8 cellular contexts compared by ENCODE assay signal in genomic region chr11:125494987-125495725, GRCh38. TPM values are rescaled to one million over a fixed set of nuclear protein-coding genes. Genes with fewer than 3 reads are reported as not detected.
DNase-seq lines count a peak whose midpoint lies in the region; ATAC-seq and TF ChIP-seq lines count a peak whose summit lies in the region.

No MANE protein-coding gene starts in this region.

- H3K4me1 ChIP-seq in tibial artery, result peaks cover 0 to 18% (median 10%) of the 10 kb centered on the region in 4 donors

- no peaks in the 10 kb centered on the region for H3K9me3 Mint-ChIP-seq in activated CD4-positive, alpha-beta memory T cell treated with anti-CD3 and anti-CD28 coated beads for 36 hours
- H3K9me3 Mint-ChIP-seq in mesothelial cell of epicardium, result no peaks in the 10 kb centered on the region

- H3K27ac Mint-ChIP-seq in activated CD4-positive, alpha-beta memory T cell treated with anti-CD3 and anti-CD28 coated beads for 36 hours, result no peak overlapping the region
- H3K27ac Mint-ChIP-seq in mesothelial cell of epicardium, result peak overlapping the region; percentile 43

- H3K36me3 Mint-ChIP-seq in activated CD4-positive, alpha-beta memory T cell treated with anti-CD3 and anti-CD28 coated beads for 36 hours, result no peaks in the 10 kb centered on the region
- no peaks in the 10 kb centered on the region for H3K36me3 Mint-ChIP-seq in mesothelial cell of epicardium

- intact Hi-C loops in activated CD4-positive, alpha-beta memory T cell treated with anti-CD3 and anti-CD28 coated beads for 36 hours (cut with micrococcal nuclease), result no loop called here
- intact Hi-C loops in tibial artery (cut with DNase I; ENCODE audit: low total_unique reads), result loop anchor here (10.0 kb wide), 1 partner anchor 70 kb away; the partner anchor contains the start of gene EI24

- H3K4me3 Mint-ChIP-seq in activated CD4-positive, alpha-beta memory T cell treated with anti-CD3 and anti-CD28 coated beads for 36 hours, result peak overlapping the region; percentile 74
- peak overlapping the region; percentile 73 for H3K4me3 Mint-ChIP-seq in mesothelial cell of epicardium

- H3K27me3 ChIP-seq in tibial artery, result no peaks in the 10 kb centered on the region

- POLR2A ChIA-PET in activated CD4-positive, alpha-beta memory T cell treated with anti-CD3 and anti-CD28 coated beads for 36 hours (lab: Charles Lee), result no interaction called here

- H3K27ac ChIP-seq in tibial artery, result peak overlapping the region; percentile 72 to 88

- H3K36me3 ChIP-seq in tibial artery, result no peaks in the 10 kb centered on the region

- H3K4me3 ChIP-seq in tibial artery, result peak overlapping the region; percentile 77 to 82

- peak; percentile 73 for DNase-seq in AG08396 (ENCODE audit: low spot score)
- peak; percentile 17 for DNase-seq in activated CD4-positive, alpha-beta memory T cell treated with anti-CD3 and anti-CD28 coated beads for 36 hours
- DNase-seq in mesothelial cell of epicardium (ENCODE audit: low spot score in 2 of 2, unreplicated experiment in 2 of 2), result peak; percentile 29 to 55
- DNase-seq in tibial artery, result peak; percentile 47 to 68
- DNase-seq in GOT3 (lab: John Stamatoyannopoulos, UW), result no peak
- DNase-seq in COLO829 (ENCODE audit: low spot score), result no peak

- H3K4me1 Mint-ChIP-seq in activated CD4-positive, alpha-beta memory T cell treated with anti-CD3 and anti-CD28 coated beads for 36 hours (ENCODE audit: low read depth), result peaks cover 23% of the 10 kb centered on the region
- H3K4me1 Mint-ChIP-seq in mesothelial cell of epicardium, result peaks cover 9% of the 10 kb centered on the region

- H3K9me3 ChIP-seq in tibial artery, result no peaks in the 10 kb centered on the region

- CTCF ChIA-PET in activated CD4-positive, alpha-beta memory T cell treated with anti-CD3 and anti-CD28 coated beads for 36 hours (lab: Charles Lee), result no interaction called here

- TF ChIP-seq CTCF in mesothelial cell of epicardium (IDR thresholded peaks at IDR 0.05; ENCODE audit: unreplicated experiment) (no peak), tibial artery (IDR thresholded peaks at IDR 0.05) (no peak)

- H3K27me3 Mint-ChIP-seq in activated CD4-positive, alpha-beta memory T cell treated with anti-CD3 and anti-CD28 coated beads for 36 hours, result peaks cover 39% of the 10 kb centered on the region
- peaks cover 42% of the 10 kb centered on the region for H3K27me3 Mint-ChIP-seq in mesothelial cell of epicardium (ENCODE audit: low read depth)

- ATAC-seq in GM19395 (IDR thresholded peaks at IDR 0.05; ENCODE audit: unreplicated experiment) (peak; percentile 37), esophagus mucosa (peak; percentile 55)

RNA-seq across cellular contexts. Expression of gene FEZ1, which starts 0.9 kb away (rescaled TPM):
- 1 to 10 TPM; 2.1 to 3.3 TPM for total RNA-seq in activated CD4-positive, alpha-beta memory T cell treated with anti-CD3 and anti-CD28 coated beads for 36 hours
- total RNA-seq in esophagus mucosa, result 4.5 TPM
- total RNA-seq in mesothelial cell of epicardium, result 12.0 to 14.0 TPM (median 12.8 TPM) in 3 replicates

Comparison
In these comparisons a context has a peak if more than half of its experiments do, and no peak if none do; other contexts are left out.
1. DNase-seq: peak in AG08396 (single experiment), activated CD4-positive, alpha-beta memory T cell treated with anti-CD3 and anti-CD28 coated beads for 36 hours (single experiment), mesothelial cell of epicardium (2 of 2) and tibial artery (2 of 2); none in GOT3 (single experiment) and COLO829 (single experiment).